Comparison of ENCODE assay signal across 28 cellular contexts in genomic region chr1:225608014-225608796, GRCh38. TPM values are rescaled to one million over a fixed set of nuclear protein-coding genes. Genes with fewer than 3 reads are reported as not detected.
A peak's percentile ranks its signal among the peaks of the same experiment; 100 is the strongest.
DNase-seq lines count a peak whose midpoint lies in the region; ATAC-seq, FAIRE-seq and TF ChIP-seq lines count a peak whose summit lies in the region.
"Had no signal": no experiment of that assay in that cellular context is flagged by ENCODE, and none has a peak within 500 bp of the region (broad histone marks: within the 10 kb centered on the region; RNA-seq: fewer than 3 reads in every experiment).

No MANE protein-coding gene starts in this region.

- H3K79me2 ChIP-seq in K562 (ENCODE audit: control insufficient read depth, insufficient read depth, low read length), result no peaks in the 10 kb centered on the region

- BruUV-seq in K562 (replicated peaks; lab: Mats Ljungman, UMichigan), result no TSS peak

- H3K9ac ChIP-seq in K562 (ENCODE audit: insufficient read depth in 1 of 2, low read depth in 2 of 2, low read length in 2 of 2), result no peak overlapping the region

- H3K9me1 ChIP-seq in K562 (ENCODE audit: control insufficient read depth, insufficient read depth, low read length), result no peaks in the 10 kb centered on the region

- H4K20me1 ChIP-seq in K562 (replicated peaks; ENCODE audit: control insufficient read depth, insufficient read depth, low read length), result no peaks in the 10 kb centered on the region

- POLR2A ChIA-PET in HEK293 (lab: Yijun Ruan, JAX) (interaction anchor here (1.0 kb wide), 1 partner anchor 43 kb away, joined by 6 read pairs; no protein-coding TSS in a partner anchor), K562 (lab: Yijun Ruan, JAX) (interaction anchor here (0.9 to 1.5 kb wide), 2 partner anchors 14 to 19 kb away, joined by 3 to 4 read pairs; no protein-coding TSS in a partner anchor)

- H3K9me3 ChIP-seq in HEK293 (ENCODE audit: control insufficient read depth, insufficient read depth, low read depth, low read length) (no peaks in the 10 kb centered on the region), K562 (replicated peaks; ENCODE audit: control insufficient read depth, insufficient read depth, low read depth, low read length) (no peaks in the 10 kb centered on the region), mesodermal cell (ENCODE audit: control insufficient read depth, low read length) (no peaks in the 10 kb centered on the region), sigmoid colon (no peaks in the 10 kb centered on the region), WERI-Rb-1 (ENCODE audit: severe bottlenecking) (no peaks in the 10 kb centered on the region)
- H3K9me3 ChIP-seq: HAP-1 had no signal

- TF ChIP-seq CTCF in HEK293 (tag by site-specific recombination; IDR thresholded peaks at IDR 0.05) (no peak), K562 (IDR thresholded peaks at IDR 0.05 in 2 of 3, conservative IDR thresholded peaks at IDR 0.05 in 1 of 3; ENCODE audit: insufficient read depth in 2 of 3, low read depth in 1 of 3, low read length in 3 of 3) (no peak), sigmoid colon (IDR thresholded peaks at IDR 0.05) (no peak), WERI-Rb-1 (IDR thresholded peaks at IDR 0.05; ENCODE audit: low read depth, low read length) (no peak)

- DNase-seq in K562 (ENCODE audit: extremely low read depth in 1 of 4, low spot score in 3 of 4) (no peak), sigmoid colon (no peak), NCI-H345 treated with DMSO at 0.1 percent for 48 hours (lab: John Stamatoyannopoulos, UW; ENCODE audit: unreplicated experiment) (no peak), WERI-Rb-1 (no peak)
- DNase-seq: activated CD4-positive, alpha-beta memory T cell treated with anti-CD3 and anti-CD28 coated beads for 36 hours; activated CD4-positive, CD25-positive, alpha-beta regulatory T cell; activated gamma-delta T cell; C1 segment of cervical spinal cord; DND-41; effector CD8-positive, alpha-beta T cell; kidney; NCI-H1048; NCI-H2029; NCI-H226; nucleus accumbens; OCI-M1; retina; stimulated activated CD4-positive, alpha-beta T cell treated with anti-CD3 and anti-CD28 coated beads, Interleukin-4, amount 100 ng/mL, for 1 hour had no signal

- CTCF ChIA-PET in HEK293 (lab: Yijun Ruan, JAX) (interaction anchor here (0.8 to 1.6 kb wide), 5 partner anchors 12 to 164 kb away, joined by 3 to 7 read pairs (median 4); no protein-coding TSS in a partner anchor), K562 (lab: Yijun Ruan, JAX; ENCODE audit: low intra/inter-chr PET ratio) (no interaction called here)

- TF ChIP-seq POLR2A in K562 (conservative IDR thresholded peaks at IDR 0.05) (no peak), sigmoid colon (IDR thresholded peaks at IDR 0.05) (no peak)

- no peak for TF ChIP-seq EP300 in K562 (IDR thresholded peaks at IDR 0.05; ENCODE audit: low read length)
- no peak for TF ChIP-seq EP300 in sigmoid colon (IDR thresholded peaks at IDR 0.05)

- TF ChIP-seq RAD21 in K562 (CRISPR knock-in tag; conservative IDR thresholded peaks at IDR 0.05 in 1 of 2, IDR thresholded peaks at IDR 0.05 in 1 of 2), result no peak

- H3K27me3 ChIP-seq in K562 (ENCODE audit: control insufficient read depth in 2 of 2, insufficient read depth in 2 of 2, low read length in 2 of 2) (peaks cover 0 to 4% of the 10 kb centered on the region in 2 experiments; a peak in 2 of 5 replicates), sigmoid colon (no peaks in the 10 kb centered on the region), WERI-Rb-1 (ENCODE audit: insufficient read depth, low read depth, severe bottlenecking) (no peaks in the 10 kb centered on the region)

- no peaks in the 10 kb centered on the region; a peak in 1 of 3 replicates for H3K36me3 ChIP-seq in HEK293 (ENCODE audit: control insufficient read depth in 2 of 2, insufficient read depth in 1 of 2, low read length in 2 of 2)
- no peaks in the 10 kb centered on the region for H3K36me3 ChIP-seq in K562 (ENCODE audit: control insufficient read depth, insufficient read depth, low read length)
- peaks cover 4% of the 10 kb centered on the region for H3K36me3 ChIP-seq in mesodermal cell (ENCODE audit: control insufficient read depth, insufficient read depth, low read length)
- H3K36me3 ChIP-seq in sigmoid colon, result no peaks in the 10 kb centered on the region
- no peaks in the 10 kb centered on the region for H3K36me3 ChIP-seq in WERI-Rb-1
- H3K36me3 ChIP-seq: HAP-1 had no signal

- no peak overlapping the region for H3K4me3 ChIP-seq in HEK293 (ENCODE audit: low read depth, low read length)
- H3K4me3 ChIP-seq in K562, result no peak overlapping the region
- H3K4me3 ChIP-seq in mesodermal cell (ENCODE audit: extremely low read depth, insufficient read depth, low read length, poor library complexity, severe bottlenecking), result no peak overlapping the region
- H3K4me3 ChIP-seq in sigmoid colon, result no peak overlapping the region
- H3K4me3 ChIP-seq in WERI-Rb-1 (ENCODE audit: low read depth, low read length), result no peak overlapping the region
- H3K4me3 ChIP-seq: GM12878, HAP-1, lung had no signal

- 3% methylated on average over 14 of the region's 14 CpGs for WGBS in K562 (ENCODE audit: insufficient coverage, low coverage, missing lambda C conversion rate)
- 60 to 76% methylated on average over 1 to 6 of the region's 14 CpGs for WGBS in mesodermal cell (ENCODE audit: insufficient coverage in 2 of 2), 2 experiments
- 92 to 95% methylated on average over 14 of the region's 14 CpGs for WGBS in sigmoid colon, 2 donors

- H3K27ac ChIP-seq in HEK293 (ENCODE audit: extremely low read depth, low read depth, low read length) (0 out of 2 replicates have a peak overlapping the region, but pooled peaks have one; percentile 0), K562 (ENCODE audit: extremely low read depth, low read depth, low read length) (no peak overlapping the region), mesodermal cell (ENCODE audit: low read depth, low read length, severe bottlenecking) (peak overlapping the region; percentile 47), sigmoid colon (peak overlapping the region in 3 of 4 donors; percentile 60 to 76 (median 76)), WERI-Rb-1 (no peak overlapping the region)

- intact Hi-C loops in K562 (cut with micrococcal nuclease) (no loop called here), sigmoid colon (cut with DNase I) (no loop called here)

- H2AFZ ChIP-seq in K562 (ENCODE audit: low read depth, low read length), result no peak overlapping the region

- H3K4me2 ChIP-seq in K562 (ENCODE audit: insufficient read depth, low read length), result no peak overlapping the region

- H3K4me1 ChIP-seq in HEK293 (ENCODE audit: control insufficient read depth, insufficient read depth, low read length), result peaks cover 51% of the 10 kb centered on the region
- H3K4me1 ChIP-seq in K562 (replicated peaks in 1 of 2; ENCODE audit: control insufficient read depth in 2 of 2, insufficient read depth in 2 of 2, low read length in 2 of 2), result no peaks in the 10 kb centered on the region
- H3K4me1 ChIP-seq in mesodermal cell (ENCODE audit: control insufficient read depth, insufficient read depth, low read length, poor library complexity, severe bottlenecking), result peaks cover 20% of the 10 kb centered on the region
- peaks cover 0 to 91% (median 69%) of the 10 kb centered on the region in 4 donors for H3K4me1 ChIP-seq in sigmoid colon

- no peak for FAIRE-seq in K562 (lab: Jason Lieb, UNC)
- FAIRE-seq: frontal cortex, GM12878, kidney had no signal

- ATAC-seq in K562 (no peak), HG03342 (IDR thresholded peaks at IDR 0.05; ENCODE audit: unreplicated experiment) (no peak), HG03095 (IDR thresholded peaks at IDR 0.05; ENCODE audit: unreplicated experiment) (no peak)
- ATAC-seq: esophagus mucosa; GM12878; stimulated activated memory B cell treated with anti-CD40 and anti-IgM and Interleukin-4, amounts not matched to agents 10 μg/mL and 1 μg/mL and 100 μg/mL, for 72 hours had no signal

- in situ Hi-C loops in K562 (cut with MboI), result no loop called here

TF ChIP-seq in K562, 482 proteins besides CTCF, POLR2A, EP300 and RAD21 (continues in another document):
- TF ChIP-seq SREBF1 (IDR thresholded peaks at IDR 0.05; ENCODE audit: borderline replicate concordance, low read depth, low read length) (no peak), ERF (CRISPR knock-in tag; IDR thresholded peaks at IDR 0.05) (no peak), HNRNPL (IDR thresholded peaks at IDR 0.05; ENCODE audit: low read depth, low read length) (no peak)

RNA-seq across cellular contexts. Expression of gene ENAH, which starts 44.7 kb away (rescaled TPM):
- 0.56 and 1.1 TPM in 2 replicates for total RNA-seq in K562 (2011; cell fraction: chromatin; rRNA removed; ENCODE audit: low replicate concordance)
- under 0.01 TPM in 1 of 2 replicates, not detected in the other for total RNA-seq in K562 (2011; cell fraction: nucleolus; rRNA removed)
- 0.15 and 0.69 TPM in 2 replicates for total RNA-seq in K562 (2011; cell fraction: nucleoplasm; rRNA removed)
- total RNA-seq in K562 (2014; rRNA removed), result 0.05 and 0.12 TPM in 2 replicates
- total RNA-seq in K562 (2014; rRNA removed; fragmentation: Illumina TruSeq; extraction: Trizol), result 0.10 and 0.15 TPM in 2 replicates
- total RNA-seq in K562 (2015; rRNA removed; fragmentation: Illumina TruSeq; extraction: Trizol), result 0.15 and 0.29 TPM in 2 replicates
- total RNA-seq in K562 (2021), result 0.55 and 0.85 TPM in 2 replicates
- 0.34 and 1.2 TPM in 2 replicates for polyA plus RNA-seq in K562 (2011; rRNA removed)
- 0.01 and 0.10 TPM in 2 replicates for polyA plus RNA-seq in K562 (2011; cell fraction: cytosol; rRNA removed)
- 0.21 and 0.44 TPM in 2 replicates for polyA plus RNA-seq in K562 (2011; cell fraction: nucleus; rRNA removed)
- 0.06 and 0.14 TPM in 2 replicates for polyA plus RNA-seq in K562 (2012)
- polyA plus RNA-seq in K562 (2014; fragmentation: Illumina TruSeq; extraction: Trizol), result 0.06 and 0.33 TPM in 2 replicates
- under 1 TPM; 0.03 to 0.13 TPM for polyA plus RNA-seq in K562 (2014; fragmentation: Nextera tagmentation; extraction: Ambion mirVana)
- 0.05 TPM in 1 of 2 replicates, not detected in the other for polyA plus RNA-seq in K562 (2014; rRNA removed)
- 1.8 and 4.3 TPM in 2 replicates for polyA minus RNA-seq in K562 (2011; rRNA and poly(A)+ RNA removed)
- polyA minus RNA-seq in K562 (2011; cell fraction: cytosol; rRNA and poly(A)+ RNA removed), result 1.5 TPM in 1 of 2 replicates, not detected in the other
- polyA minus RNA-seq in K562 (2011; cell fraction: nucleus; rRNA and poly(A)+ RNA removed), result 0.22 and 0.40 TPM in 2 replicates
- polyA plus RNA-seq in mesodermal cell (2013, experiment 1 of 2), result 106 TPM
- 125 TPM for polyA plus RNA-seq in mesodermal cell (2013, experiment 2 of 2)
- 100 to 1,000 TPM in 3 of 4 donors, 10 to 100 TPM in 1; 92.2 to 197 (median 116) TPM for total RNA-seq in sigmoid colon
- polyA plus RNA-seq in sigmoid colon, result 10 to 100 TPM in 2 of 3 donors, 1 to 10 TPM in 1; 9.6 to 17.1 (median 15.0) TPM

Comparison
In these comparisons a context has a peak if more than half of its experiments do, and no peak if none do; other contexts are left out.
1. H3K27ac ChIP-seq: peak in HEK293 (single experiment), mesodermal cell (single experiment) and sigmoid colon (3 of 4); none in K562 (single experiment) and WERI-Rb-1 (single experiment).
2. RNA of gene ENAH, which starts 44.7 kb away (total RNA-seq): 92.2 to 197 TPM in sigmoid colon; under 0.01 to 1.1 TPM in K562; every median in the first group is over 10 times any median in the second.
3. Of the 44 proteins assayed by ChIP-seq in both K562 and HEK293: peak only in K562: none; only in HEK293: PATZ1 and PRDM10; in both: none; in neither: 42.